ENCODE assay signal across 8 cellular contexts in genomic region chr10:30784521-30784895, GRCh38.
DNase-seq lines count a peak whose midpoint lies in the region; ATAC-seq, FAIRE-seq and TF ChIP-seq lines count a peak whose summit lies in the region.

No MANE protein-coding gene starts in this region.

- CTCF ChIA-PET in A673 (lab: Charles Lee): interaction anchor here (0.6 to 1.2 kb wide), 6 partner anchors 16 to 1193 kb away, joined by 3 to 12 read pairs (median 10); no protein-coding TSS in a partner anchor

- no peak for TF ChIP-seq CTCF in A673 (conservative IDR thresholded peaks at IDR 0.05; ENCODE audit: low read depth, low read length)
- no peak for TF ChIP-seq CTCF in astrocyte of the spinal cord (IDR thresholded peaks at IDR 0.05; ENCODE audit: low read depth, low read length)
- TF ChIP-seq CTCF in kidney (IDR thresholded peaks at IDR 0.05; ENCODE audit: borderline replicate concordance, extremely low read depth, insufficient read depth): no peak
- no peak for TF ChIP-seq CTCF in stomach (IDR thresholded peaks at IDR 0.05)

- POLR2A ChIA-PET in A673 (lab: Charles Lee; ENCODE audit: low non-redundant PET): no interaction called here

- in situ Hi-C loops in astrocyte of the spinal cord (cut with HindIII; ENCODE audit: low sequenced_read_pairs): no loop called here

- H3K4me1 ChIP-seq in A673 (ENCODE audit: insufficient read depth, low read length, poor library complexity, severe bottlenecking): no peaks in the 10 kb centered on the region
- peaks cover 11% of the 10 kb centered on the region for H3K4me1 ChIP-seq in HUES6 (ENCODE audit: control insufficient read depth, insufficient read depth, low read length)
- H3K4me1 ChIP-seq in kidney (ENCODE audit: control insufficient read depth in 1 of 2, insufficient read depth in 1 of 2, low read depth in 1 of 2, low read length in 2 of 2): peaks cover 3% of the 10 kb centered on the region in 2 donors
- peaks cover 8 to 40% (median 23%) of the 10 kb centered on the region in 4 donors for H3K4me1 ChIP-seq in stomach

- H3K36me3 ChIP-seq in A673 (ENCODE audit: insufficient read depth, low read length, poor library complexity, severe bottlenecking): no peaks in the 10 kb centered on the region
- no peaks in the 10 kb centered on the region for H3K36me3 ChIP-seq in HUES6 (ENCODE audit: control insufficient read depth, insufficient read depth, low read length)
- no peaks in the 10 kb centered on the region for H3K36me3 ChIP-seq in kidney (ENCODE audit: control insufficient read depth in 1 of 2, insufficient read depth in 2 of 2, low read length in 2 of 2)
- no peaks in the 10 kb centered on the region for H3K36me3 ChIP-seq in stomach

- no peak for TF ChIP-seq EP300 in stomach (IDR thresholded peaks at IDR 0.05)

- no peak for TF ChIP-seq POLR2A in stomach (IDR thresholded peaks at IDR 0.05)

- no peaks in the 10 kb centered on the region for H3K27me3 ChIP-seq in A673 (replicated peaks; ENCODE audit: insufficient read depth, low read depth, low read length, poor library complexity)
- peaks cover 45% of the 10 kb centered on the region for H3K27me3 ChIP-seq in HUES6 (ENCODE audit: control insufficient read depth, insufficient read depth, low read length)
- no peaks in the 10 kb centered on the region for H3K27me3 ChIP-seq in stomach

- BruUV-seq in A673 (replicated peaks; lab: Mats Ljungman, UMichigan): no TSS peak

- no peak for DNase-seq in A673 (ENCODE audit: low spot score)
- DNase-seq in astrocyte of the spinal cord (ENCODE audit: low read depth, low spot score): peak; percentile 72
- no peak for DNase-seq in kidney
- no peak for DNase-seq in stomach
- no peak for DNase-seq in activated CD4-positive, CD25-positive, alpha-beta regulatory T cell (lab: John Stamatoyannopoulos, UW)
- DNase-seq in urothelium cell line (ENCODE audit: low spot score): no peak

- H3K4me3 ChIP-seq in A673 (ENCODE audit: low read depth, low read length, poor library complexity, severe bottlenecking) (peak overlapping the region; percentile 56), HUES6 (ENCODE audit: low read depth, low read length) (peak overlapping the region; percentile 68), astrocyte of the spinal cord (ENCODE audit: low read depth, low read length) (peak overlapping the region; percentile 36), kidney (ENCODE audit: low read length in 2 of 2) (peak overlapping the region; percentile 78 to 80), stomach (peak overlapping the region; percentile 62 to 76 (median 64))

- no peak overlapping the region for H3K27ac ChIP-seq in A673 (ENCODE audit: low read depth, low read length, poor library complexity, severe bottlenecking)
- peak overlapping the region; percentile 90 for H3K27ac ChIP-seq in HUES6 (ENCODE audit: low read depth, low read length)
- H3K27ac ChIP-seq in kidney (ENCODE audit: low read depth in 2 of 2, low read length in 2 of 2): peak overlapping the region; percentile 95 to 96
- peak overlapping the region; percentile 69 to 99 (median 92) for H3K27ac ChIP-seq in stomach

- no peak for ATAC-seq in GM18867 (IDR thresholded peaks at IDR 0.05; ENCODE audit: unreplicated experiment)

- H3K9ac ChIP-seq in HUES6 (ENCODE audit: low read length) (peak overlapping the region; percentile 31), kidney (ENCODE audit: low read length in 2 of 2) (peak overlapping the region; percentile 75 to 88)

- FAIRE-seq in kidney (lab: Jason Lieb, UNC) (no peak), urothelium cell line (lab: Jason Lieb, UNC) (no peak)

- no peaks in the 10 kb centered on the region for H3K9me3 ChIP-seq in A673 (ENCODE audit: low read depth, low read length, poor library complexity, severe bottlenecking)
- H3K9me3 ChIP-seq in HUES6 (ENCODE audit: control insufficient read depth, insufficient read depth, low read depth, low read length): no peaks in the 10 kb centered on the region
- H3K9me3 ChIP-seq in kidney (ENCODE audit: control insufficient read depth in 1 of 2, low read length in 2 of 2): no peaks in the 10 kb centered on the region
- no peaks in the 10 kb centered on the region for H3K9me3 ChIP-seq in stomach

- 1 to 5% (median 1%) methylated on average over 5 of the region's 5 CpGs for WGBS in stomach, 5 donors

- intact Hi-C loops in A673 (cut with micrococcal nuclease; ENCODE audit: unreplicated experiment) (loop anchor here (1.0 to 10.0 kb wide), 3 partner anchors 707 to 1023 kb away; no protein-coding TSS in a partner anchor), kidney (cut with DNase I) (no loop called here), stomach (cut with DNase I; ENCODE audit: low total_unique reads) (loop anchor here (10.0 kb wide), 1 partner anchor 990 kb away; no protein-coding TSS in a partner anchor)
